In the genomic region with DNA sequence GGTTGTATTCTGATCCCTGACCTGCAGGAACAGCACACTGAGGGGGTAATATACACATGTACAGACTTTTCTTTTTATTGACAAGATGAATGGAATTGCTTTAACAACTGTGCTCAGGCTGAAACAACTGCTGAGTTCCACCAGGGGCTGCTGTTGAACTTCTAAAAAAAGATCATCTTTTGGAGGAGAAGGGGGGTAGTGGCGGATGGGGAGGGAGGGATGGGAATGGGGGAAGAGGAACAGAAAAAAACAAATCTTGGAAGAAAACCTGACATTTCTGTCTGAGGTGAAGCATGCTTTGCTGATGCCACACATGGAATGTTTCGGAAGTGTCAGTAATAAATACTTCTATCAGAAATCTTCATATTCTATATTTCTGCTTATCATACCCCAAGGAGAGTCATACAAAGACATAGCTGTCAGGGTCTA, we compare ENCODE assay signal across 9 cellular contexts.
DNase-seq lines count a peak whose midpoint lies in the region; ATAC-seq and TF ChIP-seq lines count a peak whose summit lies in the region.
"Had no signal": no experiment of that assay in that cellular context is flagged by ENCODE, and none has a peak within 500 bp of the region (broad histone marks: within the 10 kb centered on the region; RNA-seq: fewer than 3 reads in every experiment).

No MANE protein-coding gene starts in this region.

- intact Hi-C loops in Right ventricle myocardium inferior (cut with DNase I) = loop anchor here (5.0 kb wide), 1 partner anchor 158 kb away; no protein-coding TSS in a partner anchor
- intact Hi-C loops in activated CD8-positive, alpha-beta T cell treated with anti-CD3 and anti-CD28 coated beads for 36 hours (cut with micrococcal nuclease) = no loop called here

- no peak overlapping the region for H3K4me2 ChIP-seq in neural progenitor cell

- ATAC-seq in Right ventricle myocardium inferior = no peak
- no peak for ATAC-seq in HG03354 (IDR thresholded peaks at IDR 0.05; ENCODE audit: poor library complexity, severe bottlenecking, unreplicated experiment)
- no peak for ATAC-seq in activated CD8-positive, alpha-beta T cell treated with anti-CD3 and anti-CD28 coated beads for 36 hours

- no peaks in the 10 kb centered on the region for H3F3A ChIP-seq in neural progenitor cell (ENCODE audit: low read depth)

- no peaks in the 10 kb centered on the region for H3K36me3 ChIP-seq in cardiac muscle cell
- H3K36me3 ChIP-seq in neural progenitor cell = no peaks in the 10 kb centered on the region

- CTCF ChIA-PET in activated CD8-positive, alpha-beta T cell treated with anti-CD3 and anti-CD28 coated beads for 36 hours (lab: Charles Lee) = no interaction called here

- H3K27me3 ChIP-seq in cardiac muscle cell (no peaks in the 10 kb centered on the region), neural progenitor cell (no peaks in the 10 kb centered on the region)

- H4K20me1 ChIP-seq in neural progenitor cell (ENCODE audit: low read depth) = no peaks in the 10 kb centered on the region

- H3K4me1 Mint-ChIP-seq in neural progenitor cell = peaks cover 10% of the 10 kb centered on the region
- no peaks in the 10 kb centered on the region for H3K4me1 Mint-ChIP-seq in activated CD8-positive, alpha-beta T cell treated with anti-CD3 and anti-CD28 coated beads for 36 hours (ENCODE audit: low read depth)
- H3K4me1 Mint-ChIP-seq: activated naive CD8-positive, alpha-beta T cell treated with anti-CD3 and anti-CD28 coated beads, Interleukin-2, amount 10 ng/mL, durations not matched to agents 7 days and 5 days had no signal

- H3K9ac ChIP-seq in neural progenitor cell = no peak overlapping the region

- no peaks in the 10 kb centered on the region for H3K27me3 Mint-ChIP-seq in neural progenitor cell (ENCODE audit: insufficient read depth, low read depth)
- H3K27me3 Mint-ChIP-seq in activated CD8-positive, alpha-beta T cell treated with anti-CD3 and anti-CD28 coated beads for 36 hours = peaks cover 19% of the 10 kb centered on the region

- H3K27ac ChIP-seq in cardiac muscle cell (no peak overlapping the region), neural progenitor cell (no peak overlapping the region)

- H3K9me3 ChIP-seq in cardiac muscle cell (ENCODE audit: low read depth) (no peaks in the 10 kb centered on the region), neural progenitor cell (ENCODE audit: low read depth) (no peaks in the 10 kb centered on the region)

- H3K79me2 ChIP-seq in neural progenitor cell (ENCODE audit: low read depth) = no peaks in the 10 kb centered on the region

- DNase-seq in cardiac muscle cell (ENCODE audit: low read depth in 1 of 2, low spot score in 1 of 2) = peak; percentile 55 to 75
- DNase-seq in Right ventricle myocardium inferior (ENCODE audit: missing footprints) = no peak
- DNase-seq in NCI-H82 (lab: John Stamatoyannopoulos, UW) = peak; percentile 84
- DNase-seq in epithelial cell of esophagus (ENCODE audit: low read depth) = peak; percentile 50
- peak; percentile 80 for DNase-seq in neural progenitor cell (ENCODE audit: low spot score)
- no peak for DNase-seq in stimulated activated naive CD4-positive, alpha-beta T cell treated with Interleukin-2 at 50 U/mL for 16 hours (lab: John Stamatoyannopoulos, UW)
- no peak for DNase-seq in activated CD8-positive, alpha-beta T cell treated with anti-CD3 and anti-CD28 coated beads for 36 hours
- DNase-seq: activated naive CD8-positive, alpha-beta T cell treated with anti-CD3 and anti-CD28 coated beads, Interleukin-2, amount 10 ng/mL, durations not matched to agents 7 days and 5 days had no signal

- TF ChIP-seq CTCF in cardiac muscle cell (IDR thresholded peaks at IDR 0.05; ENCODE audit: low read depth, low read length) (peak; percentile 58), epithelial cell of esophagus (IDR thresholded peaks at IDR 0.05; ENCODE audit: insufficient read depth, low read depth, low read length, missing control alignments) (peak; percentile 75), neural progenitor cell (IDR thresholded peaks at IDR 0.05) (peak; percentile 84)
- no peak for TF ChIP-seq CTCF in activated CD8-positive, alpha-beta T cell treated with anti-CD3 and anti-CD28 coated beads for 36 hours (IDR thresholded peaks at IDR 0.05)

- H3K4me3 Mint-ChIP-seq in neural progenitor cell = no peak overlapping the region
- H3K4me3 Mint-ChIP-seq in activated CD8-positive, alpha-beta T cell treated with anti-CD3 and anti-CD28 coated beads for 36 hours = no peak overlapping the region
- H3K4me3 Mint-ChIP-seq: activated naive CD8-positive, alpha-beta T cell treated with anti-CD3 and anti-CD28 coated beads, Interleukin-2, amount 10 ng/mL, durations not matched to agents 7 days and 5 days had no signal

- H3K27ac Mint-ChIP-seq in neural progenitor cell = no peak overlapping the region
- no peak overlapping the region for H3K27ac Mint-ChIP-seq in activated CD8-positive, alpha-beta T cell treated with anti-CD3 and anti-CD28 coated beads for 36 hours
- H3K27ac Mint-ChIP-seq: activated naive CD8-positive, alpha-beta T cell treated with anti-CD3 and anti-CD28 coated beads, Interleukin-2, amount 10 ng/mL, durations not matched to agents 7 days and 5 days had no signal

- no peak overlapping the region for H3K4me3 ChIP-seq in cardiac muscle cell
- H3K4me3 ChIP-seq in epithelial cell of esophagus (ENCODE audit: low read length) = no peak overlapping the region
- H3K4me3 ChIP-seq in neural progenitor cell = no peak overlapping the region

- H3K4me1 ChIP-seq in cardiac muscle cell (ENCODE audit: low read depth) (peaks cover 9% of the 10 kb centered on the region), neural progenitor cell (peaks cover 11% of the 10 kb centered on the region)

- no peaks in the 10 kb centered on the region for H3K36me3 Mint-ChIP-seq in neural progenitor cell
- no peaks in the 10 kb centered on the region for H3K36me3 Mint-ChIP-seq in activated CD8-positive, alpha-beta T cell treated with anti-CD3 and anti-CD28 coated beads for 36 hours (ENCODE audit: low read depth)
- H3K36me3 Mint-ChIP-seq: activated naive CD8-positive, alpha-beta T cell treated with anti-CD3 and anti-CD28 coated beads, Interleukin-2, amount 10 ng/mL, durations not matched to agents 7 days and 5 days had no signal

- no peaks in the 10 kb centered on the region for H3K9me3 Mint-ChIP-seq in neural progenitor cell
- H3K9me3 Mint-ChIP-seq in activated CD8-positive, alpha-beta T cell treated with anti-CD3 and anti-CD28 coated beads for 36 hours = no peaks in the 10 kb centered on the region
- H3K9me3 Mint-ChIP-seq: activated naive CD8-positive, alpha-beta T cell treated with anti-CD3 and anti-CD28 coated beads, Interleukin-2, amount 10 ng/mL, durations not matched to agents 7 days and 5 days had no signal

- no peak overlapping the region for H2AFZ ChIP-seq in neural progenitor cell (replicated peaks)

- POLR2A ChIA-PET in activated CD8-positive, alpha-beta T cell treated with anti-CD3 and anti-CD28 coated beads for 36 hours (lab: Charles Lee) = no interaction called here

Comparison
In these comparisons a context has a peak if more than half of its experiments do, and no peak if none do; other contexts are left out.
1. DNase-seq: peak in cardiac muscle cell (2 of 2), NCI-H82 (single experiment), epithelial cell of esophagus (single experiment) and neural progenitor cell (single experiment); none in Right ventricle myocardium inferior (single experiment), stimulated activated naive CD4-positive, alpha-beta T cell treated with Interleukin-2 at 50 U/mL for 16 hours (single experiment) and activated CD8-positive, alpha-beta T cell treated with anti-CD3 and anti-CD28 coated beads for 36 hours (single experiment).